In the genomic region with DNA sequence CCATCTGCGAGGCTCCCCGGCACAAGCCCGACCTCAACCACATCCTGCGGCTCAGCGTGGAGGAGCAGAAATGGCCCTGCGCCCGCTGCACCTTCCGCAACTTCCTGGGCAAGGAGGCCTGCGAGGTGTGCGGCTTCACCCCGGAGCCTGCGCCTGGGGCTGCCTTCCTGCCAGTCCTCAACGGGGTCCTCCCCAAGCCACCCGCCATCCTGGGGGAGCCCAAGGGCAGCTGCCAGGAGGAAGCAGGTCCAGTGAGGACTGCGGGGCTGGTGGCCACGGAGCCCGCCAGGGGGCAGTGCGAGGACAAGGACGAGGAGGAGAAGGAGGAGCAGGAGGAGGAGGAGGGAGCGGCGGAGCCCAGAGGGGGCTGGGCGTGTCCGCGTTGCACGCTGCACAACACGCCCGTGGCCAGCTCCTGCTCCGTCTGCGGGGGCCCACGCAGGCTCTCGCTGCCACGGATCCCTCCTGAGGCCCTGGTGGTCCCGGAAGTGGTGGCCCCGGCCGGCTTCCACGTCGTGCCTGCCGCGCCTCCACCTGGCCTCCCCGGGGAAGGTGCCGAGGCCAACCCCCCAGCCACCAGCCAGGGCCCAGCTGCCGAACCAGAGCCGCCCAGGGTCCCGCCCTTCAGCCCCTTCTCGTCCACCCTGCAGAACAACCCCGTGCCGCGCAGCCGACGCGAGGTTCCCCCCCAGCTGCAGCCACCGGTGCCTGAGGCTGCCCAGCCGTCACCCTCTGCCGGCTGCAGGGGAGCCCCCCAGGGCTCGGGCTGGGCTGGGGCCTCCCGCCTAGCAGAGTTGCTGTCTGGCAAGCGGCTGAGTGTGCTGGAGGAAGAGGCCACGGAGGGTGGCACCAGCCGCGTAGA, we compare ENCODE assay signal across 6 cellular contexts. TPM values are rescaled to one million over a fixed set of nuclear protein-coding genes. Genes with fewer than 3 reads are reported as not detected.
DNase-seq lines count a peak whose midpoint lies in the region; ATAC-seq and TF ChIP-seq lines count a peak whose summit lies in the region.

No MANE protein-coding gene starts in this region.

- no peak overlapping the region for H3K4me3 Mint-ChIP-seq in CD8-positive, alpha-beta memory T cell

- H3K27ac Mint-ChIP-seq in CD8-positive, alpha-beta memory T cell = no peak overlapping the region

- no peak overlapping the region for H3K4me3 ChIP-seq in CD8-positive, alpha-beta memory T cell (ENCODE audit: low read length)
- H3K4me3 ChIP-seq in fibroblast of mammary gland (ENCODE audit: control insufficient read depth, low read depth, low read length) = no peak overlapping the region

- H3K36me3 ChIP-seq in CD8-positive, alpha-beta memory T cell (ENCODE audit: insufficient read depth, low read length) = no peaks in the 10 kb centered on the region

- peaks cover 0 to 12% (median 0%) of the 10 kb centered on the region in 3 donors for H3K36me3 Mint-ChIP-seq in CD8-positive, alpha-beta memory T cell

- no peaks in the 10 kb centered on the region for H3K9me3 Mint-ChIP-seq in CD8-positive, alpha-beta memory T cell

- no peaks in the 10 kb centered on the region for H3K4me1 ChIP-seq in CD8-positive, alpha-beta memory T cell (ENCODE audit: insufficient read depth, low read length)

- peak; percentile 55 for TF ChIP-seq CTCF in fibroblast of mammary gland (conservative IDR thresholded peaks at IDR 0.05; ENCODE audit: control insufficient read depth, insufficient read depth, low read depth, low read length)

- no peaks in the 10 kb centered on the region for H3K27me3 Mint-ChIP-seq in CD8-positive, alpha-beta memory T cell

- DNase-seq in CD8-positive, alpha-beta memory T cell = peak; percentile 30 to 66 (median 37)
- DNase-seq in UCSD-AML1 (lab: John Stamatoyannopoulos, UW; ENCODE audit: unreplicated experiment) (peak; percentile 94), fibroblast of mammary gland (ENCODE audit: low read depth) (peak; percentile 63), GM19238 (ENCODE audit: insufficient read length, low spot score) (no peak)
- DNase-seq in stimulated activated CD8-positive, alpha-beta memory T cell treated with anti-CD3 and anti-CD28 coated beads, Interleukin-15, amount 100 ng/mL, for 1 hour (ENCODE audit: low read depth) = peak; percentile 32

- CTCF ChIA-PET in CD8-positive, alpha-beta memory T cell (lab: Charles Lee) = no interaction called here

- no peaks in the 10 kb centered on the region for H3K27me3 ChIP-seq in CD8-positive, alpha-beta memory T cell (ENCODE audit: insufficient read depth, low read length, poor library complexity, severe bottlenecking)

- no peak overlapping the region for H3K27ac ChIP-seq in CD8-positive, alpha-beta memory T cell (ENCODE audit: low read depth, low read length)

- no peaks in the 10 kb centered on the region for H3K9me3 ChIP-seq in CD8-positive, alpha-beta memory T cell (ENCODE audit: low read length)

- no peak for ATAC-seq in GM18519 (IDR thresholded peaks at IDR 0.05; ENCODE audit: low FRiP score, unreplicated experiment)

- H3K4me1 Mint-ChIP-seq in CD8-positive, alpha-beta memory T cell = peaks cover 0 to 2% (median 2%) of the 10 kb centered on the region in 3 donors

- POLR2A ChIA-PET in CD8-positive, alpha-beta memory T cell (lab: Charles Lee) = no interaction called here

RNA-seq across cellular contexts. Expression of gene PRR35, which starts 13.1 kb away (rescaled TPM):
- total RNA-seq in CD8-positive, alpha-beta memory T cell = not detected
- polyA plus RNA-seq in CD8-positive, alpha-beta memory T cell = not detected

RNA-seq across cellular contexts. Expression of gene CAPN15, which starts 19.6 kb away (rescaled TPM):
- 10 to 100 TPM; 91.9 to 98.6 TPM for total RNA-seq in CD8-positive, alpha-beta memory T cell
- polyA plus RNA-seq in CD8-positive, alpha-beta memory T cell = 15.5 TPM

RNA-seq across cellular contexts. Expression of gene NHLRC4, which starts 19.7 kb away (rescaled TPM):
- total RNA-seq in CD8-positive, alpha-beta memory T cell = under 1 TPM; 0.55 to 0.59 TPM
- 1.6 TPM for polyA plus RNA-seq in CD8-positive, alpha-beta memory T cell

RNA-seq across cellular contexts. Expression of gene PIGQ, which starts 22.6 kb away (rescaled TPM):
- total RNA-seq in CD8-positive, alpha-beta memory T cell = 10 to 100 TPM; 47.4 to 50.1 TPM
- polyA plus RNA-seq in CD8-positive, alpha-beta memory T cell = 14.0 TPM

RNA-seq across cellular contexts. Expression of gene RAB40C, which starts 42.7 kb away (rescaled TPM):
- total RNA-seq in CD8-positive, alpha-beta memory T cell = 10 to 100 TPM; 12.3 to 13.3 TPM
- 22.8 TPM for polyA plus RNA-seq in CD8-positive, alpha-beta memory T cell
